ENCODE assay signal across 8 cellular contexts in genomic region chr19:45250832-45251451, GRCh38. TPM values are rescaled to one million over a fixed set of nuclear protein-coding genes. Genes with fewer than 3 reads are reported as not detected.
DNase-seq lines count a peak whose midpoint lies in the region; FAIRE-seq and TF ChIP-seq lines count a peak whose summit lies in the region.

TSS of gene MARK4 (plus strand) at chr19:45251271. CDS start at chr19:45251589, 318 bp downstream.

- H3K4me1 ChIP-seq in small intestine (ENCODE audit: control insufficient read depth in 2 of 2, insufficient read depth in 1 of 2, low read depth in 1 of 2, low read length in 1 of 2), result peaks cover 0 to 11% of the 10 kb centered on the region in 2 donors

- peak within 1 kb of the TSS; percentile 57 to 93 (median 88) for H3K27ac Mint-ChIP-seq in immature natural killer cell

- peaks cover 37 to 45% of the 10 kb centered on the region in 2 donors for H3K4me1 Mint-ChIP-seq in immature natural killer cell

- DNase-seq in NCI-H1417 (lab: John Stamatoyannopoulos, UW) (peak; percentile 58 to 62 (median 62)), NCI-H1417 treated with DMSO at 0.1 percent for 48 hours (lab: John Stamatoyannopoulos, UW) (no peak), NCI-H187 (lab: John Stamatoyannopoulos, UW) (peak; percentile 16 to 29), bronchial epithelial cell (ENCODE audit: low read depth) (peak; percentile 46), immature natural killer cell (peak; percentile 50 to 61 (median 57)), small intestine (peak; percentile 46), NCI-H2107 treated with DMSO at 0.1 percent for 48 hours (lab: John Stamatoyannopoulos, UW; ENCODE audit: unreplicated experiment) (no peak)

- 1 to 2% (median 1%) methylated on average over 21 to 58 of the region's 58 CpGs for WGBS in small intestine, 3 donors

- H3K27ac ChIP-seq in small intestine (ENCODE audit: low read depth in 1 of 2, low read length in 1 of 2), result peak within 1 kb of the TSS in 1 of 2 donors; percentile 5

- H3K36me3 Mint-ChIP-seq in immature natural killer cell, result no peaks in the 10 kb centered on the region

- FAIRE-seq in bronchial epithelial cell (lab: Jason Lieb, UNC), result no peak
- no peak for FAIRE-seq in small intestine (lab: Jason Lieb, UNC)

- TF ChIP-seq CTCF in WI38 (IDR thresholded peaks at IDR 0.05; ENCODE audit: low read depth, low read length), result no peak
- no peak for TF ChIP-seq CTCF in bronchial epithelial cell (IDR thresholded peaks at IDR 0.05; ENCODE audit: insufficient read depth, low read length, severe bottlenecking)

- H3K36me3 ChIP-seq in bronchial epithelial cell (ENCODE audit: control insufficient read depth, insufficient read depth, low read length), result peaks cover 6% of the 10 kb centered on the region
- H3K36me3 ChIP-seq in small intestine (ENCODE audit: control insufficient read depth in 2 of 2, insufficient read depth in 2 of 2, low read length in 2 of 2), result no peaks in the 10 kb centered on the region

- H3K4me3 ChIP-seq in WI38 (ENCODE audit: low read depth, low read length), result peak within 1 kb of the TSS; percentile 86
- H3K4me3 ChIP-seq in bronchial epithelial cell (ENCODE audit: low read depth, low read length), result peak within 1 kb of the TSS; percentile 78
- peak within 1 kb of the TSS; percentile 90 to 99 for H3K4me3 ChIP-seq in small intestine (ENCODE audit: low read depth in 1 of 2, low read length in 2 of 2)

- H3K4me3 Mint-ChIP-seq in immature natural killer cell, result peak within 1 kb of the TSS; percentile 85 to 91 (median 89)

- H3K27me3 ChIP-seq in bronchial epithelial cell (ENCODE audit: control insufficient read depth, insufficient read depth, low read length), result no peaks in the 10 kb centered on the region
- H3K27me3 ChIP-seq in small intestine (ENCODE audit: control insufficient read depth in 2 of 2, insufficient read depth in 2 of 2, low read length in 2 of 2), result no peaks in the 10 kb centered on the region

- no peaks in the 10 kb centered on the region for H3K9me3 Mint-ChIP-seq in immature natural killer cell

- H3K27me3 Mint-ChIP-seq in immature natural killer cell (ENCODE audit: low read depth in 3 of 3), result peaks cover 0 to 4% (median 2%) of the 10 kb centered on the region in 3 donors

- no peaks in the 10 kb centered on the region for H3K9me3 ChIP-seq in small intestine (ENCODE audit: control insufficient read depth, low read depth)

RNA-seq across cellular contexts. Expression of gene MARK4, which starts in this region (rescaled TPM):
- 10.8 and 14.8 TPM in 2 replicates for total RNA-seq in bronchial epithelial cell
- polyA plus RNA-seq in immature natural killer cell (1 to 10 TPM in 1 of 3 donors, not detected in 2; 1.6 TPM), small intestine (1 to 10 TPM; 5.1 to 8.9 (median 6.5) TPM)

Comparison
In these comparisons a context has a peak if more than half of its experiments do, and no peak if none do; other contexts are left out.
1. DNase-seq: peak in NCI-H1417 (3 of 3), NCI-H187 (2 of 2), bronchial epithelial cell (single experiment), immature natural killer cell (3 of 3) and small intestine (single experiment); none in NCI-H1417 treated with DMSO at 0.1 percent for 48 hours (single experiment) and NCI-H2107 treated with DMSO at 0.1 percent for 48 hours (single experiment).
2. Peak in every context shown above with its lines, with median percentiles within 50 percentile points of each other: H3K4me3 ChIP-seq.